Comparison of ENCODE assay signal across 1 cellular context in the genomic region with DNA sequence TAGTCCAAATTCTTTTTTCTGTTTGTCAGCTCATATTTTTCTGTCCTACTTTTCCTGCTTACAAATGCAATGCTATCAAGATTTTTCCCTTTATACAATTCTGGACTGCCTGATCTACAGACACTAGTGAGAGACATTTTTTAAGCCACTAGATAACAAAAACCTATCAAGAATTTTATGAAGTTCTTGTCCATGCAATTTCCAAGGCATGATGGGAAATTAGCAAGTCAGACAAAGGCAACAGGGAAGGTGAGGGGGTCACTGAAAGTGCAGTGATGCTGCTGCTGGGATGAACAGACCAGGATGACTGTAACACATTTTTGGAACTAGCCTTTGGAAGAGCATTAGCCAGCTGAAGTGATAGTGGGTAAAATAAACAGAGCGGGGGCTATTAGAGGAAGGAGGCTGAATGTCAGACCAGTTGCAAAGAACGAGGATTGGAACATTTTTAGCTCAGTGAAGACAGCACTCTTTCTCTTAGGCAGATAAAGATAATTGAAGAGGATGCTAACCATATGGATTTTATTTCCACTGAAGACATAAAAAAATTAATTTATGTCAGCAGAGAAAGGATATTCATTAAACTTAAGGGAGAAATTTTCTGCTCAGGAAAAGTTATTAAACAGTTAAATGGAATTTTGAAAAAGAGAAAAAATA.
TF ChIP-seq lines count a peak whose summit lies in the region.

No MANE protein-coding gene starts in this region.

TF ChIP-seq in GM23338, 12 proteins besides CTCF, POLR2A, EP300 and RAD21 (continued from another document):
- TF ChIP-seq, protein P1, sequence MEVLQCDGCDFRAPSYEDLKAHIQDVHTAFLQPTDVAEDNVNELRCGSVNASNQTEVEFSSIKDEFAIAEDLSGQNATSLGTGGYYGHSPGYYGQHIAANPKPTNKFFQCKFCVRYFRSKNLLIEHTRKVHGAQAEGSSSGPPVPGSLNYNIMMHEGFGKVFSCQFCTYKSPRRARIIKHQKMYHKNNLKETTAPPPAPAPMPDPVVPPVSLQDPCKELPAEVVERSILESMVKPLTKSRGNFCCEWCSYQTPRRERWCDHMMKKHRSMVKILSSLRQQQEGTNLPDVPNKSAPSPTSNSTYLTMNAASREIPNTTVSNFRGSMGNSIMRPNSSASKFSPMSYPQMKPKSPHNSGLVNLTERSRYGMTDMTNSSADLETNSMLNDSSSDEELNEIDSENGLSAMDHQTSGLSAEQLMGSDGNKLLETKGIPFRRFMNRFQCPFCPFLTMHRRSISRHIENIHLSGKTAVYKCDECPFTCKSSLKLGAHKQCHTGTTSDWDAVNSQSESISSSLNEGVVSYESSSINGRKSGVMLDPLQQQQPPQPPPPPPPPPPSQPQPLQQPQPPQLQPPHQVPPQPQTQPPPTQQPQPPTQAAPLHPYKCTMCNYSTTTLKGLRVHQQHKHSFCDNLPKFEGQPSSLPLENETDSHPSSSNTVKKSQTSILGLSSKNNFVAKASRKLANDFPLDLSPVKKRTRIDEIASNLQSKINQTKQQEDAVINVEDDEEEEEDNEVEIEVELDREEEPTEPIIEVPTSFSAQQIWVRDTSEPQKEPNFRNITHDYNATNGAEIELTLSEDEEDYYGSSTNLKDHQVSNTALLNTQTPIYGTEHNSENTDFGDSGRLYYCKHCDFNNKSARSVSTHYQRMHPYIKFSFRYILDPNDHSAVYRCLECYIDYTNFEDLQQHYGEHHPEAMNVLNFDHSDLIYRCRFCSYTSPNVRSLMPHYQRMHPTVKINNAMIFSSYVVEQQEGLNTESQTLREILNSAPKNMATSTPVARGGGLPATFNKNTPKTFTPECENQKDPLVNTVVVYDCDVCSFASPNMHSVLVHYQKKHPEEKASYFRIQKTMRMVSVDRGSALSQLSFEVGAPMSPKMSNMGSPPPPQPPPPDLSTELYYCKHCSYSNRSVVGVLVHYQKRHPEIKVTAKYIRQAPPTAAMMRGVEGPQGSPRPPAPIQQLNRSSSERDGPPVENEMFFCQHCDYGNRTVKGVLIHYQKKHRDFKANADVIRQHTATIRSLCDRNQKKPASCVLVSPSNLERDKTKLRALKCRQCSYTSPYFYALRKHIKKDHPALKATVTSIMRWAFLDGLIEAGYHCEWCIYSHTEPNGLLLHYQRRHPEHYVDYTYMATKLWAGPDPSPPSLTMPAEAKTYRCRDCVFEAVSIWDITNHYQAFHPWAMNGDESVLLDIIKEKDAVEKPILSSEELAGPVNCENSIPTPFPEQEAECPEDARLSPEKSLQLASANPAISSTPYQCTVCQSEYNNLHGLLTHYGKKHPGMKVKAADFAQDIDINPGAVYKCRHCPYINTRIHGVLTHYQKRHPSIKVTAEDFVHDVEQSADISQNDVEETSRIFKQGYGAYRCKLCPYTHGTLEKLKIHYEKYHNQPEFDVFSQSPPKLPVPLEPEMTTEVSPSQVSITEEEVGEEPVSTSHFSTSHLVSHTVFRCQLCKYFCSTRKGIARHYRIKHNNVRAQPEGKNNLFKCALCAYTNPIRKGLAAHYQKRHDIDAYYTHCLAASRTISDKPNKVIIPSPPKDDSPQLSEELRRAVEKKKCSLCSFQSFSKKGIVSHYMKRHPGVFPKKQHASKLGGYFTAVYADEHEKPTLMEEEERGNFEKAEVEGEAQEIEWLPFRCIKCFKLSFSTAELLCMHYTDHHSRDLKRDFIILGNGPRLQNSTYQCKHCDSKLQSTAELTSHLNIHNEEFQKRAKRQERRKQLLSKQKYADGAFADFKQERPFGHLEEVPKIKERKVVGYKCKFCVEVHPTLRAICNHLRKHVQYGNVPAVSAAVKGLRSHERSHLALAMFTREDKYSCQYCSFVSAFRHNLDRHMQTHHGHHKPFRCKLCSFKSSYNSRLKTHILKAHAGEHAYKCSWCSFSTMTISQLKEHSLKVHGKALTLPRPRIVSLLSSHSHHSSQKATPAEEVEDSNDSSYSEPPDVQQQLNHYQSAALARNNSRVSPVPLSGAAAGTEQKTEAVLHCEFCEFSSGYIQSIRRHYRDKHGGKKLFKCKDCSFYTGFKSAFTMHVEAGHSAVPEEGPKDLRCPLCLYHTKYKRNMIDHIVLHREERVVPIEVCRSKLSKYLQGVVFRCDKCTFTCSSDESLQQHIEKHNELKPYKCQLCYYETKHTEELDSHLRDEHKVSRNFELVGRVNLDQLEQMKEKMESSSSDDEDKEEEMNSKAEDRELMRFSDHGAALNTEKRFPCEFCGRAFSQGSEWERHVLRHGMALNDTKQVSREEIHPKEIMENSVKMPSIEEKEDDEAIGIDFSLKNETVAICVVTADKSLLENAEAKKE (CRISPR knock-in tag; IDR thresholded peaks at IDR 0.05), result no peak
- TF ChIP-seq NANOG (IDR thresholded peaks at IDR 0.05; ENCODE audit: borderline replicate concordance) (no peak), POLR2AphosphoS5 (IDR thresholded peaks at IDR 0.05; ENCODE audit: low read depth) (no peak)
